In the genomic region with DNA sequence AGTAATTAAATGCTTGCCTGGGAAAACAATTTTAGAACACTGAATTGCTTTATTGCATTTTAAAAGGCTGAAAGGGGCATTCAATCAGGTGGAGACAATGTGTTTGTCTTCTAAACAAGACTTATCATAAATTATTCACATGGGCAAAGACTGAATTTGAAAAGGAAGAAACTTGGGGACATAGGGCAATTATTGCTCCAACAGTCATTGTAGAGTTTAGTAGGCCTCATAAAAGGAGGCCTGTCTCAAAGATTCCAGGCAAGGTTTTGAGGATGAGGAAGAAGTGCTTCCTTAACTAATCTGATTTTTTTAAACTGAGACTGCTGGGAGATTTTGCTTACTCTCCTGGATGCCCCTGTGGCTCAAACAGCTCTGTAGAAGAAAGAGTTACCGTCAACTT, we compare ENCODE assay signal across 29 cellular contexts.
"Had no signal": no experiment of that assay in that cellular context is flagged by ENCODE, and none has a peak within 500 bp of the region (broad histone marks: within the 10 kb centered on the region; RNA-seq: fewer than 3 reads in every experiment).

No MANE protein-coding gene starts in this region.

- H3K27ac ChIP-seq: ascending aorta, body of pancreas, breast epithelium, PC-9, RWPE1 had no signal

- DNase-seq: activated CD4-positive, alpha-beta memory T cell treated with anti-CD3 and anti-CD28 coated beads, Interleukin-2, amount 10 ng/mL, durations not matched to agents 7 days and 5 days; activated CD4-positive, alpha-beta T cell treated with anti-CD3 and anti-CD28 coated beads for 36 hours; activated CD8-positive, alpha-beta memory T cell treated with anti-CD3 and anti-CD28 coated beads for 24 hours; activated CD8-positive, alpha-beta memory T cell treated with anti-CD3 and anti-CD28 coated beads, Interleukin-2, amount 10 ng/mL, durations not matched to agents 7 days and 5 days; activated CD8-positive, alpha-beta memory T cell treated with anti-CD3 and anti-CD28 coated beads, Interleukin-2, amount 50 U/mL, for 48 hours; activated effector memory CD4-positive, alpha-beta T cell treated with Interleukin-2 at 50 U/mL for 16 hours; activated naive CD4-positive, alpha-beta T cell treated with anti-CD3 and anti-CD28 coated beads, Interleukin-2, amount 50 U/mL, for 16 hours; activated naive CD8-positive, alpha-beta T cell treated with anti-CD3 and anti-CD28 coated beads for 36 hours; activated T-cell treated with anti-CD3 and anti-CD28 coated beads, Interleukin-2, amount 50 U/mL, for 48 hours; amniotic stem cell; body of pancreas; NCI-H1105; NCI-H1417 treated with DMSO at 0.1 percent for 48 hours; NCI-H187 treated with DMSO at 0.1 percent for 48 hours; NCI-H2081; NCI-H345; NCI-H524 treated with DMSO at 0.1 percent for 48 hours; PC-9; SW 1271; T-helper 1 cell; T1000 had no signal

- H3K4me3 ChIP-seq: ascending aorta, body of pancreas, breast epithelium, K562, PC-9 had no signal

- FAIRE-seq: K562, RCC 7860 had no signal

- ATAC-seq: activated CD4-positive, alpha-beta T cell treated with anti-CD3 and anti-CD28 coated beads for 36 hours; activated CD4-positive, CD25-positive, alpha-beta regulatory T cell treated with anti-CD3 and anti-CD28 coated beads, Interleukin-2, amount 50 U/mL, for 24 hours; activated CD8-positive, alpha-beta memory T cell treated with anti-CD3 and anti-CD28 coated beads, Interleukin-2, amount 10 ng/mL, durations not matched to agents 7 days and 5 days; body of pancreas; K562; Right ventricle myocardium inferior; WTC11 had no signal

- H3K9me3 ChIP-seq: ascending aorta, body of pancreas, breast epithelium had no signal

- H3K4me1 ChIP-seq: ascending aorta, body of pancreas, breast epithelium had no signal

- H3K36me3 ChIP-seq: ascending aorta, breast epithelium had no signal

- H2AFZ ChIP-seq: PC-9 had no signal

- H3K27me3 ChIP-seq: ascending aorta, body of pancreas had no signal

- H3K4me2 ChIP-seq: PC-9 had no signal
